In the genomic region with DNA sequence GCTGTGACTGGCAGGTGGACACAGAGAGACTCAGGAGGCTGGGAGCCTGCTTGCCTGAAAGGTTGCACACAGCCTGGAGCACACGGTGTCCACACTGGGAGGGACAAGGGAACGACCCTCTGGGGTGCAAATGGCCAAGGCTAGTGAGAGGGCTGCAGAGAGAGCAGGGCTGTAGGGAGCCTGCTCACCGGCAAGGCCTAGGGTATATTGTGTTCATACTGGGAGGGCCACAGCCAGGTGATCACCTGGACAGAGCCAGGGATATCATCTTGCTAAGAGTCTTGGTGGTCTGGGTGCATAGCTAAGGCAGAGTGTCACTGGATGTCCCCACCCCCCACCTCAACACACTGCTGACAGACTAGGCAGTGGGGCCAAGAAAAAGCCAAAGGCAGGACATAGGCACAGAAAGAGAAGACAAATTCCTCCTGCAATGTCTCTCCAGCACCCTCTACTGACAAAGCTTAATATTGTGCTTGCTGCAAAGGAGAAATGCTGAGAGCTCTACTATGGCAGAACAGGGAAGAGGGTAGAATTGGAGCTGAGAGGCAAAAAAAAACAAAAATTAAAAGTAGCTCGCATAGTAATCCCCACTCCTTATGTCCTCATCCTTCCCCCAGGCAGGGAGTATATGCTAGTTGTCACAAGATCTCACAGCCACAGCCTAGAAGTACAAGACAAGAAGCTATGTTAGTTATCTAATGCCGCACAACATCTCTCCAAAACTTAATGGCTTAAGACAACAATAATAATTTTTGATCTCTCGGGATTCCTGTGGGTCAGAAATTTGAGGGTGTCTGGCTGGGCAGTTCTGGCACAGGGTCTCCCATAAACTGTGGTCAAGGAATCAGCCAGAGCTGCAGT, we compare ENCODE assay signal across 8 cellular contexts. TPM values are rescaled to one million over a fixed set of nuclear protein-coding genes. Genes with fewer than 3 reads are reported as not detected.
DNase-seq lines count a peak whose midpoint lies in the region; ATAC-seq and TF ChIP-seq lines count a peak whose summit lies in the region.

No MANE protein-coding gene starts in this region.

- peaks cover 5% of the 10 kb centered on the region for H3K4me1 Mint-ChIP-seq in activated naive CD4-positive, alpha-beta T cell treated with anti-CD3 and anti-CD28 coated beads for 36 hours (ENCODE audit: low read depth)
- H3K4me1 Mint-ChIP-seq in activated naive CD8-positive, alpha-beta T cell treated with anti-CD3 and anti-CD28 coated beads, Interleukin-2, amount 50 U/mL, for 24 hours: no peaks in the 10 kb centered on the region

- H3K4me3 ChIP-seq in right atrium auricular region: no peak overlapping the region

- intact Hi-C loops in activated naive CD4-positive, alpha-beta T cell treated with anti-CD3 and anti-CD28 coated beads for 36 hours (cut with micrococcal nuclease): loop anchor here (1.0 to 2.0 kb wide), 5 partner anchors 72 to 302 kb away; no protein-coding TSS in a partner anchor

- ATAC-seq in HG03097 (IDR thresholded peaks at IDR 0.05; ENCODE audit: low FRiP score, unreplicated experiment): peak; percentile 71
- peak; percentile 63 for ATAC-seq in activated naive CD8-positive, alpha-beta T cell treated with anti-CD3 and anti-CD28 coated beads, Interleukin-2, amount 50 U/mL, for 24 hours
- no peak for ATAC-seq in GM21447 (IDR thresholded peaks at IDR 0.05; ENCODE audit: unreplicated experiment)

- H3K9me3 ChIP-seq in right atrium auricular region: no peaks in the 10 kb centered on the region

- no peaks in the 10 kb centered on the region for H3K27me3 ChIP-seq in right atrium auricular region

- peak; percentile 82 to 90 for TF ChIP-seq CTCF in right atrium auricular region (IDR thresholded peaks at IDR 0.05)

- no peak overlapping the region for H3K27ac Mint-ChIP-seq in activated naive CD4-positive, alpha-beta T cell treated with anti-CD3 and anti-CD28 coated beads for 36 hours
- H3K27ac Mint-ChIP-seq in activated naive CD8-positive, alpha-beta T cell treated with anti-CD3 and anti-CD28 coated beads, Interleukin-2, amount 50 U/mL, for 24 hours: no peak overlapping the region

- H3K4me3 Mint-ChIP-seq in activated naive CD4-positive, alpha-beta T cell treated with anti-CD3 and anti-CD28 coated beads for 36 hours: no peak overlapping the region
- H3K4me3 Mint-ChIP-seq in activated naive CD8-positive, alpha-beta T cell treated with anti-CD3 and anti-CD28 coated beads, Interleukin-2, amount 50 U/mL, for 24 hours: no peak overlapping the region

- H3K36me3 Mint-ChIP-seq in activated naive CD4-positive, alpha-beta T cell treated with anti-CD3 and anti-CD28 coated beads for 36 hours (ENCODE audit: low read depth): no peaks in the 10 kb centered on the region
- no peaks in the 10 kb centered on the region for H3K36me3 Mint-ChIP-seq in activated naive CD8-positive, alpha-beta T cell treated with anti-CD3 and anti-CD28 coated beads, Interleukin-2, amount 50 U/mL, for 24 hours (ENCODE audit: low read depth)

- CTCF ChIA-PET in activated naive CD4-positive, alpha-beta T cell treated with anti-CD3 and anti-CD28 coated beads for 36 hours (lab: Charles Lee): interaction anchor here (0.6 to 7.0 kb wide), 29 partner anchors 9 to 687 kb away, joined by 3 to 99 read pairs (median 4); no protein-coding TSS in a partner anchor

- DNase-seq in activated naive CD4-positive, alpha-beta T cell treated with anti-CD3 and anti-CD28 coated beads for 36 hours: peak; percentile 37
- no peak for DNase-seq in activated naive CD4-positive, alpha-beta T cell treated with Interleukin-2 at 50 U/mL for 16 hours
- peak; percentile 2 for DNase-seq in NCI-H510A (lab: John Stamatoyannopoulos, UW)
- DNase-seq in activated naive CD8-positive, alpha-beta T cell treated with anti-CD3 and anti-CD28 coated beads, Interleukin-2, amount 50 U/mL, for 24 hours: no peak
- DNase-seq in right atrium auricular region (ENCODE audit: low spot score): peak; percentile 57
- peak; percentile 68 for DNase-seq in retina

- H3K9me3 Mint-ChIP-seq in activated naive CD4-positive, alpha-beta T cell treated with anti-CD3 and anti-CD28 coated beads for 36 hours: no peaks in the 10 kb centered on the region
- no peaks in the 10 kb centered on the region for H3K9me3 Mint-ChIP-seq in activated naive CD8-positive, alpha-beta T cell treated with anti-CD3 and anti-CD28 coated beads, Interleukin-2, amount 50 U/mL, for 24 hours

- H3K27me3 Mint-ChIP-seq in activated naive CD4-positive, alpha-beta T cell treated with anti-CD3 and anti-CD28 coated beads for 36 hours (ENCODE audit: low read depth): peaks cover 6% of the 10 kb centered on the region
- H3K27me3 Mint-ChIP-seq in activated naive CD8-positive, alpha-beta T cell treated with anti-CD3 and anti-CD28 coated beads, Interleukin-2, amount 50 U/mL, for 24 hours: peaks cover 4% of the 10 kb centered on the region

- no peaks in the 10 kb centered on the region for H3K36me3 ChIP-seq in right atrium auricular region

- H3K27ac ChIP-seq in right atrium auricular region: no peak overlapping the region

- peaks cover 0 to 7% of the 10 kb centered on the region in 2 donors for H3K4me1 ChIP-seq in right atrium auricular region

RNA-seq across cellular contexts. Expression of a gene that starts 40.0 kb away (rescaled TPM):
- not detected for total RNA-seq in activated naive CD4-positive, alpha-beta T cell treated with anti-CD3 and anti-CD28 coated beads for 36 hours
- 10 to 100 TPM in 1 of 2 donors, 1 to 10 TPM in 1; 2.7 to 11.8 TPM for total RNA-seq in right atrium auricular region

Comparison
In these comparisons a context has a peak if more than half of its experiments do, and no peak if none do; other contexts are left out.
1. DNase-seq: peak in activated naive CD4-positive, alpha-beta T cell treated with anti-CD3 and anti-CD28 coated beads for 36 hours (single experiment), NCI-H510A (single experiment), right atrium auricular region (single experiment) and retina (single experiment); none in activated naive CD4-positive, alpha-beta T cell treated with Interleukin-2 at 50 U/mL for 16 hours (single experiment) and activated naive CD8-positive, alpha-beta T cell treated with anti-CD3 and anti-CD28 coated beads, Interleukin-2, amount 50 U/mL, for 24 hours (single experiment).